28 cellular contexts compared by ENCODE assay signal in the genomic region with DNA sequence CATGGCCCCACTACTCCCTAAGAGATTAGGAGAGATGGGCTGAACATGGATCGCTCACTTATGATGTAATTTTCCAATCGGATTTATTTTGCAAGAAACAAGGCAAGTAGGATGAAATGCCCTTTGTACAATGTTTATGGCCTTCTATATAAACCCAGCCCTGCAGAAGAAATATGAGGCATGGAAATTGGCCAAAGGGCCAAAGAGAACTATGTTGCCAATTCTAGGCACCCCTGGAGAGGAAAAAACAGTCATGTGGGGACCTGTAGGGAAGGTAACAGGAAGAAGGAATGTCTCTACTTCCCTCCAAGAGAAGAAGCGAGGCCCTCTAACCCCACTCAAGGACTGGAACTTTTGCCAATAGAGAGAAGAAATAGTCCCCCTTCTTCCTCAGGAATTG.
"Had no signal": no experiment of that assay in that cellular context is flagged by ENCODE, and none has a peak within 500 bp of the region (broad histone marks: within the 10 kb centered on the region; RNA-seq: fewer than 3 reads in every experiment).

No MANE protein-coding gene starts in this region.

- H3K9me3 ChIP-seq: ascending aorta had no signal

- H3K4me1 ChIP-seq: ascending aorta had no signal

- H3K4me3 ChIP-seq: ascending aorta, cardiac muscle cell had no signal

- ATAC-seq: activated CD8-positive, alpha-beta T cell treated with anti-CD3 and anti-CD28 coated beads for 36 hours; activated naive CD8-positive, alpha-beta T cell treated with anti-CD3 and anti-CD28 coated beads, Interleukin-2, amount 50 U/mL, for 24 hours had no signal

- DNase-seq: activated B cell treated with CpG ODN at 0.5 μM for 24 hours; activated CD4-positive, alpha-beta memory T cell treated with anti-CD3 and anti-CD28 coated beads for 36 hours; activated CD4-positive, alpha-beta T cell treated with anti-CD3 and anti-CD28 coated beads for 4 hours; activated CD4-positive, alpha-beta T cell treated with anti-CD3 and anti-CD28 coated beads, Interleukin-2, amount 10 ng/mL, durations not matched to agents 24 days and 14 days; activated CD4-positive, alpha-beta T cell treated with anti-CD3 and anti-CD28 coated beads, Interleukin-2, amount 50 U/mL, for 1 hour; activated CD4-positive, alpha-beta T cell treated with anti-CD3 and anti-CD28 coated beads, Interleukin-2, amount 50 U/mL, for 4 hours; activated CD4-positive, CD25-positive, alpha-beta regulatory T cell treated with anti-CD3 and anti-CD28 coated beads, Interleukin-2, amount 50 U/mL, for 72 hours; activated CD8-positive, alpha-beta memory T cell treated with anti-CD3 and anti-CD28 coated beads, Interleukin-2, amount 50 U/mL, for 4 hours; activated CD8-positive, alpha-beta T cell treated with anti-CD3 and anti-CD28 coated beads for 36 hours; activated effector memory CD4-positive, alpha-beta T cell treated with Interleukin-2 at 50 U/mL for 16 hours; activated gamma-delta T cell; activated naive CD4-positive, alpha-beta T cell treated with anti-CD3 and anti-CD28 coated beads, Interleukin-2, amount 10 ng/mL, durations not matched to agents 7 days and 5 days; activated naive CD4-positive, alpha-beta T cell treated with Interleukin-2 at 50 U/mL for 16 hours; activated naive CD8-positive, alpha-beta T cell treated with anti-CD3 and anti-CD28 coated beads, Interleukin-2, amount 10 ng/mL, durations not matched to agents 7 days and 5 days; activated naive CD8-positive, alpha-beta T cell treated with anti-CD3 and anti-CD28 coated beads, Interleukin-2, amount 50 U/mL, for 24 hours; activated T-cell treated with anti-CD3 and anti-CD28 coated beads for 4 hours; activated T-cell treated with anti-CD3 and anti-CD28 coated beads, Interleukin-2, amount 50 U/mL, for 1 hour; activated T-cell treated with anti-CD3 and anti-CD28 coated beads, Interleukin-2, amount 50 U/mL, for 48 hours; amygdala; anterior cingulate cortex; caudate nucleus; cerebellar nuclear complex; T-helper 1 cell; T-helper 2 cell; T-helper 9 cell had no signal

- H3K27ac ChIP-seq: ascending aorta, cardiac muscle cell, VCaP had no signal

- H3K36me3 ChIP-seq: ascending aorta, cardiac muscle cell had no signal

- H3K27me3 ChIP-seq: ascending aorta, cardiac muscle cell had no signal
